In the genomic region with DNA sequence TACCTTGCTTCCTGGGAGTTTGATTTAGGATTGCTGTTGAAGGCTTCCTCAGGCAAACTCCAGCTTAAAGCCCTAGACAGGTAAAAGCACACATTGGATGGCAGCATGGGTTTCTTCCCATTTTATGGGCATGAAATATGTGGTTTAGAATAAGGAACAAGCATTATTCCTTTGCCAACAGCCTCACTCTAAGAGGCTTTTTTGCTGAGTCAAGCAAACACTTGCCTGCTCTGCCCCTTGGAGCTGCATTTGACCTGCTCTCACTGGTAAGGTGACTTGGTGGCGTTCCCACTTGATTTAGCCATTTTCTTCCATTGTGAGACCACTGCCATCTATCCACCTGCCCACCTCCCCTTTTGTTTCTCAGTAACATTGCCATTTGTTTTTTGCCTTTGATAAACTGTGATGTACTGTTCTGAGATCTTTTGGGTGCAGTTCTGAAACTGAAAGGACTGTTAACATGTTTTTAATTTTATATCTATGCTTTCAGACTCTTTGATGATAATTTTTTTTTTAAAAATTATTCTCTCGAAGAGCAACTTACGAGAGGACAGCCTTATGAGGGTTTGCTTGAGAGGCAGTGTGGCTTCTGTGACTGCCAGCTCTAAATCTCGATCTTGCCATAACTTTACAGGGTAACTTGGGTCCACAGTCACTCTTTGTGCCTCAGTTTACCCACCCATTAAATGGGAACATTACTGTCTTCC, we compare ENCODE assay signal across 26 cellular contexts.
"Had no signal": no experiment of that assay in that cellular context is flagged by ENCODE, and none has a peak within 500 bp of the region (broad histone marks: within the 10 kb centered on the region; RNA-seq: fewer than 3 reads in every experiment).

No MANE protein-coding gene starts in this region.

- FAIRE-seq: astrocyte, RCC 7860, TTC549 had no signal

- H3K4me3 ChIP-seq: cardiac muscle cell, MG63, SJSA1 had no signal

- ATAC-seq: activated naive CD4-positive, alpha-beta T cell treated with anti-CD3 and anti-CD28 coated beads, Interleukin-2, amount 50 U/mL, for 72 hours; activated naive CD8-positive, alpha-beta T cell treated with anti-CD3 and anti-CD28 coated beads, Interleukin-2, amount 50 U/mL, for 24 hours; activated T-cell treated with anti-CD3 and anti-CD28 coated beads, Interleukin-2, amount 50 U/mL, for 4 hours; PC-3; SK-N-SH treated with all-trans-retinoic acid at 6 μM for 48 hours had no signal

- H3K4me1 ChIP-seq: SJSA1 had no signal

- H3K36me3 ChIP-seq: brain microvascular endothelial cell, cardiac muscle cell, MG63, SJSA1 had no signal

- H3K27ac ChIP-seq: brain microvascular endothelial cell, cardiac muscle cell, SJSA1, VCaP had no signal

- DNase-seq: activated CD4-positive, alpha-beta memory T cell treated with anti-CD3 and anti-CD28 coated beads for 36 hours; activated CD4-positive, alpha-beta T cell treated with anti-CD3 and anti-CD28 coated beads, Interleukin-2, amount 10 ng/mL, durations not matched to agents 7 days and 5 days; activated CD4-positive, CD25-positive, alpha-beta regulatory T cell; activated CD8-positive, alpha-beta memory T cell treated with anti-CD3 and anti-CD28 coated beads for 24 hours; activated effector memory CD4-positive, alpha-beta T cell treated with anti-CD3 and anti-CD28 coated beads, Interleukin-2, amount 50 U/mL, for 16 hours; activated naive CD4-positive, alpha-beta T cell treated with Interleukin-2 at 50 U/mL for 16 hours; activated naive CD8-positive, alpha-beta T cell treated with anti-CD3 and anti-CD28 coated beads, Interleukin-2, amount 50 U/mL, for 24 hours; activated T-cell treated with anti-CD3 and anti-CD28 coated beads, Interleukin-2, amount 50 U/mL, for 4 hours; amniotic stem cell; brain microvascular endothelial cell; MG63; NCI-H1436 treated with DMSO at 0.1 percent for 48 hours; NCI-H2081 treated with DMSO at 0.1 percent for 48 hours; NCI-H446; PC-3; SHP77; SW 1271; T1000 had no signal

- H3K9me3 ChIP-seq: MG63, SJSA1 had no signal
